ENCODE assay signal across 8 cellular contexts in the genomic region with DNA sequence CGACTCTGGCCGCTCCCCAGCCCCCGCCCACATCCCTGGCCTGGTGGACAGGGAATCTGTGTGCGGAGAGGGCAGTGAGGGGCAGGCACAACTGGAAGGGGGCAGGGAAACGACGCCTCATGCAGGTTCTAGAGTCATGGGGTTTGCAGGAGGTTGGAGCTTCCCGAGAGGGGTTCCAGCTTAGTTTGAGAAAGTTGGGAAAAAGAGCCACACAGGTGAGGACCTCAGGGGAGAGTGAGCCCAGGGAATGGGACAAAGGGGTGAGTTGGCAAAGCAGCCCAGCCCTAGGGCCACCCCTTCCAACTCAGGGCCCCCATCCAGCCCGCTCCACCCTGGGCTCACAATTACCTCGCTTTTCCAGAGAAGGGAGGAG. TPM values are rescaled to one million over a fixed set of nuclear protein-coding genes. Genes with fewer than 3 reads are reported as not detected.
DNase-seq lines count a peak whose midpoint lies in the region; ATAC-seq, FAIRE-seq and TF ChIP-seq lines count a peak whose summit lies in the region.

No MANE protein-coding gene starts in this region.

- no peak for TF ChIP-seq POLR2A in endothelial cell of umbilical vein (IDR thresholded peaks at IDR 0.05; ENCODE audit: low read depth, low read length)
- no peak for TF ChIP-seq POLR2A in vagina (IDR thresholded peaks at IDR 0.05)

- peak overlapping the region; percentile 89 to 100 (median 99) for H3K4me2 ChIP-seq in BLaER1 treated with 17β-estradiol and CSF1 and Interleukin-3, amounts not matched to agents 10 nM and 100 nM
- peak overlapping the region; percentile 48 for H3K4me2 ChIP-seq in endothelial cell of umbilical vein (ENCODE audit: insufficient read depth, low read length)

- H3K4me3 ChIP-seq in BLaER1 treated with 17β-estradiol and CSF1 and Interleukin-3, amounts not matched to agents 10 nM and 100 nM: peak overlapping the region; percentile 62 to 74 (median 68)
- H3K4me3 ChIP-seq in endothelial cell of umbilical vein (replicated peaks in 1 of 3; ENCODE audit: insufficient read depth in 1 of 3, low read depth in 1 of 3, low read length in 3 of 3) (peak overlapping the region in 2 of 3 experiments; percentile 47 to 56), mucosa of descending colon (no peak overlapping the region), vagina (peak overlapping the region; percentile 47 to 58)

- H3K27ac ChIP-seq in BLaER1 treated with 17β-estradiol and CSF1 and Interleukin-3, amounts not matched to agents 10 nM and 100 nM: peak overlapping the region; percentile 48 to 94 (median 85)
- H3K27ac ChIP-seq in endothelial cell of umbilical vein (ENCODE audit: insufficient read depth, low read depth, low read length): no peak overlapping the region
- peak overlapping the region; percentile 81 for H3K27ac ChIP-seq in vagina

- TF ChIP-seq CTCF in endothelial cell of umbilical vein (IDR thresholded peaks at IDR 0.05; ENCODE audit: extremely low read depth in 1 of 2, insufficient read depth in 1 of 2, low read depth in 1 of 2, low read length in 2 of 2): no peak
- TF ChIP-seq CTCF in mucosa of descending colon (IDR thresholded peaks at IDR 0.05): no peak
- no peak for TF ChIP-seq CTCF in vagina (IDR thresholded peaks at IDR 0.05)

- no peaks in the 10 kb centered on the region for H3K79me2 ChIP-seq in endothelial cell of umbilical vein (ENCODE audit: control insufficient read depth, insufficient read depth, low read length)

- peaks cover 0 to 13% (median 0%) of the 10 kb centered on the region in 11 experiments; a peak in 7 of 22 replicates for H3K9me3 ChIP-seq in BLaER1 treated with 17β-estradiol and CSF1 and Interleukin-3, amounts not matched to agents 10 nM and 100 nM (replicated peaks in 1 of 11)
- H3K9me3 ChIP-seq in endothelial cell of umbilical vein (replicated peaks; ENCODE audit: control insufficient read depth, insufficient read depth, low read length) (no peaks in the 10 kb centered on the region), mucosa of descending colon (no peaks in the 10 kb centered on the region), vagina (no peaks in the 10 kb centered on the region)

- dilution Hi-C loops in endothelial cell of umbilical vein (cut with MboI; ENCODE audit: extremely low pct_ligation_motif_present, low sequenced_read_pairs): no loop called here

- H3K4me1 ChIP-seq in BLaER1 treated with 17β-estradiol and CSF1 and Interleukin-3, amounts not matched to agents 10 nM and 100 nM: peaks cover 64 to 79% (median 70%) of the 10 kb centered on the region in 10 experiments
- H3K4me1 ChIP-seq in endothelial cell of umbilical vein (ENCODE audit: control insufficient read depth, extremely low read depth, insufficient read depth, low read length): peaks cover 27% of the 10 kb centered on the region
- H3K4me1 ChIP-seq in mucosa of descending colon (ENCODE audit: low read depth): peaks cover 12% of the 10 kb centered on the region
- peaks cover 44% of the 10 kb centered on the region for H3K4me1 ChIP-seq in vagina

- CTCF ChIA-PET in endothelial cell of umbilical vein (lab: Charles Lee): interaction anchor here (0.9 to 2.3 kb wide), 11 partner anchors 9 to 616 kb away, joined by 3 to 14 read pairs (median 3); a partner anchor contains a TSS

- intact Hi-C loops in endothelial cell of umbilical vein (cut with micrococcal nuclease) (loop anchor here (1.0 kb wide), 2 partner anchors 14 to 19 kb away; a partner anchor contains a TSS), mucosa of descending colon (cut with DNase I, micrococcal nuclease) (no loop called here), vagina (cut with DNase I) (no loop called here)

- H3K36me3 ChIP-seq in BLaER1 treated with 17β-estradiol and CSF1 and Interleukin-3, amounts not matched to agents 10 nM and 100 nM: no peaks in the 10 kb centered on the region
- H3K36me3 ChIP-seq in endothelial cell of umbilical vein (ENCODE audit: control insufficient read depth in 2 of 2, extremely low read depth in 1 of 2, insufficient read depth in 2 of 2, low read length in 2 of 2): no peaks in the 10 kb centered on the region
- no peaks in the 10 kb centered on the region for H3K36me3 ChIP-seq in mucosa of descending colon (ENCODE audit: low read depth)
- H3K36me3 ChIP-seq in vagina: no peaks in the 10 kb centered on the region

- no peak for ATAC-seq in mucosa of descending colon
- no peak for ATAC-seq in HG02981 (IDR thresholded peaks at IDR 0.05; ENCODE audit: unreplicated experiment)

- BruUV-seq in endothelial cell of umbilical vein (replicated peaks; lab: Mats Ljungman, UMichigan): TSS peak; percentile 44

- H3K9me1 ChIP-seq in endothelial cell of umbilical vein (replicated peaks; ENCODE audit: control insufficient read depth, extremely low read depth, insufficient read depth, low read length): no peaks in the 10 kb centered on the region

- no peaks in the 10 kb centered on the region for H4K20me1 ChIP-seq in BLaER1 treated with 17β-estradiol and CSF1 and Interleukin-3, amounts not matched to agents 10 nM and 100 nM
- H4K20me1 ChIP-seq in endothelial cell of umbilical vein (replicated peaks; ENCODE audit: control insufficient read depth, extremely low read depth, insufficient read depth, low read length): no peaks in the 10 kb centered on the region

- H2AFZ ChIP-seq in endothelial cell of umbilical vein (ENCODE audit: low read depth, low read length): peak overlapping the region; percentile 38

- peak overlapping the region; percentile 75 to 90 (median 82) for H3K9ac ChIP-seq in BLaER1 treated with 17β-estradiol and CSF1 and Interleukin-3, amounts not matched to agents 10 nM and 100 nM
- peak overlapping the region; percentile 52 for H3K9ac ChIP-seq in endothelial cell of umbilical vein (replicated peaks; ENCODE audit: extremely low read depth, insufficient read depth, low read length)

- peaks cover 15 to 25% (median 20%) of the 10 kb centered on the region in 11 experiments for H3K27me3 ChIP-seq in BLaER1 treated with 17β-estradiol and CSF1 and Interleukin-3, amounts not matched to agents 10 nM and 100 nM
- H3K27me3 ChIP-seq in endothelial cell of umbilical vein (ENCODE audit: control insufficient read depth in 2 of 2, insufficient read depth in 2 of 2, low read length in 2 of 2) (peaks cover 17 to 29% of the 10 kb centered on the region in 2 experiments), vagina (no peaks in the 10 kb centered on the region)

- POLR2A ChIA-PET in endothelial cell of umbilical vein (lab: Charles Lee): interaction anchor here (0.9 to 1.0 kb wide), 3 partner anchors 15 to 18 kb away, joined by 3 read pairs; a partner anchor contains a TSS

- no peak for FAIRE-seq in endothelial cell of umbilical vein (lab: Jason Lieb, UNC)

- peak; percentile 53 for DNase-seq in NCI-H2227 (lab: John Stamatoyannopoulos, UW; ENCODE audit: unreplicated experiment)
- DNase-seq in endothelial cell of umbilical vein (ENCODE audit: low read depth, low spot score): peak; percentile 44
- DNase-seq in mucosa of descending colon: peak; percentile 58 to 71 (median 70)
- DNase-seq in vagina (ENCODE audit: extremely low spot score in 2 of 2): peak in 1 of 2 donors; percentile 84
- no peak for DNase-seq in middle frontal gyrus (ENCODE audit: extremely low spot score, low spot score)
- no peak for DNase-seq in activated CD4-positive, alpha-beta T cell treated with anti-CD3 and anti-CD28 coated beads for 4 hours

RNA-seq across cellular contexts. Expression of a gene that starts 1.7 kb away (rescaled TPM):
- total RNA-seq in endothelial cell of umbilical vein (19.8 and 20.0 TPM in 2 replicates), mucosa of descending colon (10 to 100 TPM; 49.2 to 60.7 (median 49.7) TPM), vagina (24.6 TPM)
- polyA plus RNA-seq in endothelial cell of umbilical vein: 20.7 and 27.5 TPM in 2 replicates
- 11.3 and 13.3 TPM in 2 replicates for polyA plus RNA-seq in endothelial cell of umbilical vein (2011; cell fraction: cytosol; rRNA removed)
- 51.6 and 64.1 TPM in 2 replicates for polyA plus RNA-seq in endothelial cell of umbilical vein (2011; cell fraction: nucleus; rRNA removed)
- polyA plus RNA-seq in endothelial cell of umbilical vein (2012): 7.1 and 11.5 TPM in 2 replicates
- 28.3 and 29.1 TPM in 2 replicates for polyA minus RNA-seq in endothelial cell of umbilical vein
- polyA minus RNA-seq in endothelial cell of umbilical vein (2011; cell fraction: cytosol; rRNA and poly(A)+ RNA removed): 4.0 TPM
- 14.6 and 21.6 TPM in 2 replicates for polyA minus RNA-seq in endothelial cell of umbilical vein (2011; cell fraction: nucleus; rRNA and poly(A)+ RNA removed)

RNA-seq across cellular contexts. Expression of a gene that starts 14.9 kb away (rescaled TPM):
- total RNA-seq in endothelial cell of umbilical vein (24.2 and 28.1 TPM in 2 replicates), mucosa of descending colon (10 to 100 TPM; 25.0 to 36.5 (median 32.3) TPM), vagina (32.7 TPM)
- polyA plus RNA-seq in endothelial cell of umbilical vein: 14.1 and 15.1 TPM in 2 replicates
- polyA plus RNA-seq in endothelial cell of umbilical vein (2011; cell fraction: cytosol; rRNA removed): 11.3 and 12.3 TPM in 2 replicates
- polyA plus RNA-seq in endothelial cell of umbilical vein (2011; cell fraction: nucleus; rRNA removed): 81.4 and 115 TPM in 2 replicates
- polyA plus RNA-seq in endothelial cell of umbilical vein (2012): 22.6 and 30.5 TPM in 2 replicates
- polyA minus RNA-seq in endothelial cell of umbilical vein: 4.9 and 9.0 TPM in 2 replicates
- 4.9 TPM for polyA minus RNA-seq in endothelial cell of umbilical vein (2011; cell fraction: cytosol; rRNA and poly(A)+ RNA removed)
- 9.3 and 15.2 TPM in 2 replicates for polyA minus RNA-seq in endothelial cell of umbilical vein (2011; cell fraction: nucleus; rRNA and poly(A)+ RNA removed)

RNA-seq across cellular contexts. Expression of a gene that starts 18.2 kb away (rescaled TPM):
- total RNA-seq in endothelial cell of umbilical vein (44.5 and 50.5 TPM in 2 replicates), mucosa of descending colon (10 to 100 TPM; 51.1 to 60.6 (median 56.1) TPM), vagina (63.1 TPM)
- polyA plus RNA-seq in endothelial cell of umbilical vein: 209 and 241 TPM in 2 replicates
- polyA plus RNA-seq in endothelial cell of umbilical vein (2011; cell fraction: cytosol; rRNA removed): 78.7 and 98.5 TPM in 2 replicates
- polyA plus RNA-seq in endothelial cell of umbilical vein (2011; cell fraction: nucleus; rRNA removed): 387 and 441 TPM in 2 replicates
- polyA plus RNA-seq in endothelial cell of umbilical vein (2012): 46.1 and 63.9 TPM in 2 replicates
- polyA minus RNA-seq in endothelial cell of umbilical vein: 61.2 and 74.1 TPM in 2 replicates
- polyA minus RNA-seq in endothelial cell of umbilical vein (2011; cell fraction: cytosol; rRNA and poly(A)+ RNA removed): 6.1 TPM
- polyA minus RNA-seq in endothelial cell of umbilical vein (2011; cell fraction: nucleus; rRNA and poly(A)+ RNA removed): 35.9 and 40.9 TPM in 2 replicates

RNA-seq across cellular contexts. Expression of a gene that starts 18.5 kb away (rescaled TPM):
- total RNA-seq in endothelial cell of umbilical vein (21.7 and 24.9 TPM in 2 replicates), mucosa of descending colon (1 to 10 TPM; 4.0 to 4.8 (median 4.5) TPM), vagina (8.8 TPM)
- polyA plus RNA-seq in endothelial cell of umbilical vein: 46.3 and 53.0 TPM in 2 replicates
- polyA plus RNA-seq in endothelial cell of umbilical vein (2011; cell fraction: cytosol; rRNA removed): 32.1 and 36.6 TPM in 2 replicates
- 25.6 and 29.4 TPM in 2 replicates for polyA plus RNA-seq in endothelial cell of umbilical vein (2011; cell fraction: nucleus; rRNA removed)
- polyA plus RNA-seq in endothelial cell of umbilical vein (2012): 18.2 and 22.5 TPM in 2 replicates
- polyA minus RNA-seq in endothelial cell of umbilical vein: 32.4 and 35.7 TPM in 2 replicates
- polyA minus RNA-seq in endothelial cell of umbilical vein (2011; cell fraction: cytosol; rRNA and poly(A)+ RNA removed): 58.5 TPM
- 5.0 and 5.5 TPM in 2 replicates for polyA minus RNA-seq in endothelial cell of umbilical vein (2011; cell fraction: nucleus; rRNA and poly(A)+ RNA removed)

RNA-seq across cellular contexts. Expression of a gene that starts 18.6 kb away (rescaled TPM):
- 0.51 and 0.71 TPM in 2 replicates for total RNA-seq in endothelial cell of umbilical vein
- polyA plus RNA-seq in endothelial cell of umbilical vein: 0.16 and 0.17 TPM in 2 replicates
- polyA plus RNA-seq in endothelial cell of umbilical vein (2011; cell fraction: cytosol; rRNA removed): 0.07 and 0.13 TPM in 2 replicates
- 0.17 TPM in 1 of 2 replicates, not detected in the other for polyA plus RNA-seq in endothelial cell of umbilical vein (2011; cell fraction: nucleus; rRNA removed)
- polyA plus RNA-seq in endothelial cell of umbilical vein (2012): 0.12 and 0.40 TPM in 2 replicates
- not detected in 2 replicates for polyA minus RNA-seq in endothelial cell of umbilical vein
- polyA minus RNA-seq in endothelial cell of umbilical vein (2011; cell fraction: cytosol; rRNA and poly(A)+ RNA removed): 1.0 TPM
- not detected in 2 replicates for polyA minus RNA-seq in endothelial cell of umbilical vein (2011; cell fraction: nucleus; rRNA and poly(A)+ RNA removed)
- total RNA-seq in mucosa of descending colon: 1 to 10 TPM in 2 of 3 donors, under 1 TPM in 1; 0.53 to 2.3 (median 1.9) TPM
- total RNA-seq in vagina: 2.7 TPM

Comparison
In these comparisons a context has a peak if more than half of its experiments do, and no peak if none do; other contexts are left out.
1. DNase-seq: peak in NCI-H2227 (single experiment), endothelial cell of umbilical vein (single experiment) and mucosa of descending colon (3 of 3); none in middle frontal gyrus (single experiment) and activated CD4-positive, alpha-beta T cell treated with anti-CD3 and anti-CD28 coated beads for 4 hours (0 of 2).